1 cellular context compared by ENCODE assay signal in genomic region chr20:31862157-31862470, GRCh38.
TF ChIP-seq lines count a peak whose summit lies in the region.

No MANE protein-coding gene starts in this region.

TF ChIP-seq in HepG2, 621 proteins besides CTCF, POLR2A, EP300 and RAD21:
- TF ChIP-seq FOSL1 (CRISPR knock-in tag; IDR thresholded peaks at IDR 0.05; ENCODE audit: borderline replicate concordance) (0 out of 2 replicates have a peak, but pooled peaks have one; percentile 10), ZNF350 (CRISPR knock-in tag; IDR thresholded peaks at IDR 0.05; ENCODE audit: borderline replicate concordance, low read depth) (0 out of 2 replicates have a peak, but pooled peaks have one; percentile 8), ZNF18 (CRISPR knock-in tag; IDR thresholded peaks at IDR 0.05; ENCODE audit: insufficient replicate concordance) (no peak), TCF12 (IDR thresholded peaks at IDR 0.05) (no peak), TCF12 (CRISPR knock-in tag; IDR thresholded peaks at IDR 0.05) (no peak), DRAP1 (CRISPR knock-in tag; IDR thresholded peaks at IDR 0.05) (no peak), ZNF564 (CRISPR knock-in tag; IDR thresholded peaks at IDR 0.05) (0 out of 2 replicates have a peak, but pooled peaks have one; percentile 10), MED13 (CRISPR knock-in tag; IDR thresholded peaks at IDR 0.05) (0 out of 2 replicates have a peak, but pooled peaks have one; percentile 16), EED (CRISPR knock-in tag; IDR thresholded peaks at IDR 0.05) (0 out of 2 replicates have a peak, but pooled peaks have one; percentile 37), RBM39 (IDR thresholded peaks at IDR 0.05; ENCODE audit: low read depth, low read length, poor library complexity, severe bottlenecking) (no peak), ZBTB25 (CRISPR knock-in tag; IDR thresholded peaks at IDR 0.05) (no peak), HNF1B (CRISPR knock-in tag; IDR thresholded peaks at IDR 0.05) (0 out of 2 replicates have a peak, but pooled peaks have one; percentile 10), FIP1L1 (IDR thresholded peaks at IDR 0.05; ENCODE audit: borderline replicate concordance, insufficient read depth, low read depth, low read length) (no peak), ZFP62 (CRISPR knock-in tag; IDR thresholded peaks at IDR 0.05) (no peak), RFX3 (CRISPR knock-in tag; IDR thresholded peaks at IDR 0.05) (no peak)
